ENCODE assay signal across 23 cellular contexts in the genomic region with DNA sequence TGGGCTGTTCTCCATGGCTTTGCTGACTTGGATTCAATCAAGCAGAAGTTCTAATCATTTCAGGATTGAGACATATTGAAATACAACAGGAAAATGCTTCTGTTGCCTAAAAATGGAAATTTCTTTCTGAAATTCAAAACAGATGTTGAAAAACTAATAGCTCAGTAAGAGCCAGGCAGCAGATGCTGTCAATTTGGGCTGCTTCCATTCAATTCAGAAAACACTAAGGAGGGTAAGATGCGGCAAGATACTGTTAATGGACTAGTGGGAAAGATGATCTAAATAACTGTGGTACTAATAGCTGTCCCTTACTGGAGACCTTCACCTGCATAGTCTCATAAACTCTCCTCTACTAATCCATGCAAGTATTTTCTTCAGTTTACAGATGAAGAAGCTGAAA. TPM values are rescaled to one million over a fixed set of nuclear protein-coding genes. Genes with fewer than 3 reads are reported as not detected.
"Had no signal": no experiment of that assay in that cellular context is flagged by ENCODE, and none has a peak within 500 bp of the region (broad histone marks: within the 10 kb centered on the region; RNA-seq: fewer than 3 reads in every experiment).

No MANE protein-coding gene starts in this region.

- H3K27ac Mint-ChIP-seq: mesothelial cell of epicardium; naive B cell; natural killer cell treated with Interleukin-12 subunit alpha and Interleukin-12 subunit beta and Interleukin-15 and Interleukin-18, amount 100 ng/mL, for 72 hours; progenitor cell of endocrine pancreas; stimulated activated memory B cell treated with anti-CD40 and anti-IgM and Interleukin-4, amounts not matched to agents 10 μg/mL and 1 μg/mL and 100 μg/mL, for 72 hours; stimulated activated naive CD8-positive, alpha-beta T cell treated with anti-CD3 and anti-CD28 coated beads, Interleukin-15, amount 100 ng/mL, for 72 hours; type B pancreatic cell had no signal

- H3K4me1 ChIP-seq: sigmoid colon, spleen, tibial nerve, uterus had no signal

- H3K4me3 Mint-ChIP-seq: mesothelial cell of epicardium; naive B cell; natural killer cell treated with Interleukin-12 subunit alpha and Interleukin-12 subunit beta and Interleukin-15 and Interleukin-18, amount 100 ng/mL, for 72 hours; stimulated activated memory B cell treated with anti-CD40 and anti-IgM and Interleukin-4, amounts not matched to agents 10 μg/mL and 1 μg/mL and 100 μg/mL, for 72 hours; stimulated activated naive CD8-positive, alpha-beta T cell treated with anti-CD3 and anti-CD28 coated beads, Interleukin-15, amount 100 ng/mL, for 72 hours; type B pancreatic cell had no signal

- H3K9me3 ChIP-seq: left ventricle myocardium inferior, ovary, sigmoid colon, spleen, tibial nerve, uterus had no signal

- H3K4me1 Mint-ChIP-seq: mesothelial cell of epicardium; naive B cell; stimulated activated memory B cell treated with anti-CD40 and anti-IgM and Interleukin-4, amounts not matched to agents 10 μg/mL and 1 μg/mL and 100 μg/mL, for 72 hours; stimulated activated naive CD8-positive, alpha-beta T cell treated with anti-CD3 and anti-CD28 coated beads, Interleukin-15, amount 100 ng/mL, for 72 hours had no signal

- H3K36me3 Mint-ChIP-seq: mesothelial cell of epicardium; naive B cell; natural killer cell treated with Interleukin-12 subunit alpha and Interleukin-12 subunit beta and Interleukin-15 and Interleukin-18, amount 100 ng/mL, for 72 hours; stimulated activated memory B cell treated with anti-CD40 and anti-IgM and Interleukin-4, amounts not matched to agents 10 μg/mL and 1 μg/mL and 100 μg/mL, for 72 hours; type B pancreatic cell had no signal

- H3K27ac ChIP-seq: left ventricle myocardium inferior, ovary, sigmoid colon, spleen, tibial nerve, uterus had no signal

- H3K27me3 Mint-ChIP-seq: stimulated activated memory B cell treated with anti-CD40 and anti-IgM and Interleukin-4, amounts not matched to agents 10 μg/mL and 1 μg/mL and 100 μg/mL, for 72 hours; stimulated activated naive CD8-positive, alpha-beta T cell treated with anti-CD3 and anti-CD28 coated beads, Interleukin-15, amount 100 ng/mL, for 72 hours had no signal

- DNase-seq: islet precursor cell; left ventricle myocardium inferior; mesendoderm; naive B cell; ovary; retina; right cardiac atrium; sigmoid colon; small intestine; spleen; stimulated activated CD4-positive, alpha-beta T cell treated with anti-CD3 and anti-CD28 coated beads, Interleukin-4, amount 100 ng/mL, for 24 hours; stimulated activated naive CD4-positive, alpha-beta T cell treated with Interleukin-2 at 50 U/mL for 16 hours; stimulated activated naive CD8-positive, alpha-beta T cell treated with anti-CD3 and anti-CD28 coated beads, Interleukin-15, amount 100 ng/mL, for 72 hours; substantia nigra; uterus had no signal

- H3K9me3 Mint-ChIP-seq: mesothelial cell of epicardium; naive B cell; natural killer cell treated with Interleukin-12 subunit alpha and Interleukin-12 subunit beta and Interleukin-15 and Interleukin-18, amount 100 ng/mL, for 72 hours; stimulated activated memory B cell treated with anti-CD40 and anti-IgM and Interleukin-4, amounts not matched to agents 10 μg/mL and 1 μg/mL and 100 μg/mL, for 72 hours; type B pancreatic cell had no signal

- H3K36me3 ChIP-seq: ovary, tibial nerve, uterus had no signal

- H3K4me3 ChIP-seq: left ventricle myocardium inferior, lung, ovary, sigmoid colon, spleen, tibial nerve, uterus had no signal

- H3K27me3 ChIP-seq: ovary, sigmoid colon, tibial nerve, uterus had no signal

RNA-seq across cellular contexts. Expression of a gene that starts 53.5 kb away (rescaled TPM):
- polyA plus RNA-seq: neural cell had no signal
